Comparison of ENCODE assay signal across 8 cellular contexts in genomic region chr21:28516996-28517592, GRCh38.
DNase-seq lines count a peak whose midpoint lies in the region; ATAC-seq and TF ChIP-seq lines count a peak whose summit lies in the region.

No MANE protein-coding gene starts in this region.

- peak; percentile 17 for DNase-seq in NCI-H526 treated with DMSO at 0.1 percent for 48 hours (lab: John Stamatoyannopoulos, UW)
- peak; percentile 18 to 30 for DNase-seq in activated CD8-positive, alpha-beta memory T cell treated with anti-CD3 and anti-CD28 coated beads for 1 hour (ENCODE audit: extremely low read depth in 1 of 2, low read depth in 1 of 2)
- DNase-seq in epithelial cell of esophagus (ENCODE audit: low read depth) = peak; percentile 71
- DNase-seq in naive thymus-derived CD8-positive, alpha-beta T cell = peak; percentile 23 to 75 (median 46)
- peak; percentile 68 for DNase-seq in stimulated activated naive CD8-positive, alpha-beta T cell treated with anti-CD3 and anti-CD28 coated beads, Interleukin-15, Interleukin-2, amounts not matched to agents 100 U/mL and 50 U/mL, for 24 hours

- H3K9me3 ChIP-seq in BLaER1 = no peaks in the 10 kb centered on the region

- no peak overlapping the region for H3K4me3 Mint-ChIP-seq in naive thymus-derived CD8-positive, alpha-beta T cell

- H3K9ac ChIP-seq in BLaER1 = no peak overlapping the region

- H3K4me1 Mint-ChIP-seq in naive thymus-derived CD8-positive, alpha-beta T cell = peaks cover 0 to 5% (median 1%) of the 10 kb centered on the region in 4 donors

- peak overlapping the region; percentile 38 for H3K4me2 ChIP-seq in BLaER1

- no peaks in the 10 kb centered on the region for H3K9me3 Mint-ChIP-seq in naive thymus-derived CD8-positive, alpha-beta T cell

- peak; percentile 85 for TF ChIP-seq CTCF in epithelial cell of esophagus (IDR thresholded peaks at IDR 0.05; ENCODE audit: insufficient read depth, low read depth, low read length, missing control alignments)

- peaks cover 25% of the 10 kb centered on the region for H3K4me1 ChIP-seq in BLaER1

- H3K27ac ChIP-seq in BLaER1 = no peak overlapping the region

- ATAC-seq in GM19035 (IDR thresholded peaks at IDR 0.05; ENCODE audit: unreplicated experiment) = peak; percentile 97
- peak; percentile 94 for ATAC-seq in HG03108 (IDR thresholded peaks at IDR 0.05; ENCODE audit: unreplicated experiment)
- peak; percentile 92 to 96 for ATAC-seq in naive thymus-derived CD8-positive, alpha-beta T cell
- ATAC-seq in stimulated activated naive CD8-positive, alpha-beta T cell treated with anti-CD3 and anti-CD28 coated beads, Interleukin-15, Interleukin-2, amounts not matched to agents 100 U/mL and 50 U/mL, for 24 hours = peak; percentile 98

- POLR2A ChIA-PET in naive thymus-derived CD8-positive, alpha-beta T cell (lab: Charles Lee) = no interaction called here

- H3K4me3 ChIP-seq in BLaER1 (no peak overlapping the region), epithelial cell of esophagus (ENCODE audit: low read length) (no peak overlapping the region)

- no peak overlapping the region for H3K27ac Mint-ChIP-seq in naive thymus-derived CD8-positive, alpha-beta T cell

- H3K27me3 ChIP-seq in BLaER1 = no peaks in the 10 kb centered on the region

- H3K36me3 ChIP-seq in BLaER1 = no peaks in the 10 kb centered on the region

- no peaks in the 10 kb centered on the region for H3K36me3 Mint-ChIP-seq in naive thymus-derived CD8-positive, alpha-beta T cell

- peaks cover 0 to 2% (median 0%) of the 10 kb centered on the region in 5 donors for H3K27me3 Mint-ChIP-seq in naive thymus-derived CD8-positive, alpha-beta T cell

- no peaks in the 10 kb centered on the region for H4K20me1 ChIP-seq in BLaER1

Comparison
In these comparisons a context has a peak if more than half of its experiments do, and no peak if none do; other contexts are left out.
1. DNase-seq: peak in every context shown above with its lines; median percentile 71 in epithelial cell of esophagus; 68 in stimulated activated naive CD8-positive, alpha-beta T cell treated with anti-CD3 and anti-CD28 coated beads, Interleukin-15, Interleukin-2, amounts not matched to agents 100 U/mL and 50 U/mL, for 24 hours; 46 in naive thymus-derived CD8-positive, alpha-beta T cell; 24 in activated CD8-positive, alpha-beta memory T cell treated with anti-CD3 and anti-CD28 coated beads for 1 hour; 17 in NCI-H526 treated with DMSO at 0.1 percent for 48 hours.